Comparison of ENCODE assay signal across 17 cellular contexts in genomic region chrX:1386338-1387127, GRCh38. TPM values are rescaled to one million over a fixed set of nuclear protein-coding genes. Genes with fewer than 3 reads are reported as not detected.
DNase-seq lines count a peak whose midpoint lies in the region; ATAC-seq, FAIRE-seq and TF ChIP-seq lines count a peak whose summit lies in the region.
"Had no signal": no experiment of that assay in that cellular context is flagged by ENCODE, and none has a peak within 500 bp of the region (broad histone marks: within the 10 kb centered on the region; RNA-seq: fewer than 3 reads in every experiment).

No MANE protein-coding gene starts in this region.

- ATAC-seq in left ventricle myocardium superior: no peak
- ATAC-seq in heart right ventricle: no peak
- ATAC-seq in activated naive CD4-positive, alpha-beta T cell treated with anti-CD3 and anti-CD28 coated beads, Interleukin-2, amount 50 U/mL, for 72 hours: no peak
- ATAC-seq in HepG2: no peak
- ATAC-seq in HG03442 (IDR thresholded peaks at IDR 0.05; ENCODE audit: unreplicated experiment): no peak
- no peak for ATAC-seq in GM19463 (IDR thresholded peaks at IDR 0.05; ENCODE audit: unreplicated experiment)
- ATAC-seq: Panc1 had no signal

- H3K27me3 ChIP-seq in heart right ventricle (no peaks in the 10 kb centered on the region), HepG2 (ENCODE audit: control insufficient read depth in 1 of 2, insufficient read depth in 2 of 2, low read length in 2 of 2) (no peaks in the 10 kb centered on the region; a peak in 1 of 5 replicates)

- H3K9me3 Mint-ChIP-seq in activated naive CD4-positive, alpha-beta T cell treated with anti-CD3 and anti-CD28 coated beads, Interleukin-2, amount 50 U/mL, for 72 hours: no peaks in the 10 kb centered on the region

- H3K27ac Mint-ChIP-seq in activated naive CD4-positive, alpha-beta T cell treated with anti-CD3 and anti-CD28 coated beads, Interleukin-2, amount 50 U/mL, for 72 hours: peak overlapping the region; percentile 21 to 90

- no peak for TF ChIP-seq EP300 in HepG2 (IDR thresholded peaks at IDR 0.05; ENCODE audit: low read depth in 2 of 2, low read length in 2 of 2)
- TF ChIP-seq EP300 in HepG2 (CRISPR knock-in tag; IDR thresholded peaks at IDR 0.05; ENCODE audit: borderline replicate concordance): no peak

- peaks cover 33 to 54% of the 10 kb centered on the region in 2 donors for H3K36me3 Mint-ChIP-seq in activated naive CD4-positive, alpha-beta T cell treated with anti-CD3 and anti-CD28 coated beads, Interleukin-2, amount 50 U/mL, for 72 hours

- no peak overlapping the region for H3K4me2 ChIP-seq in HepG2 (ENCODE audit: low read depth, low read length)
- H3K4me2 ChIP-seq: smooth muscle cell had no signal

- CTCF ChIA-PET in HepG2 (lab: Yijun Ruan, JAX; ENCODE audit: low intra/inter-chr PET ratio, low total read pairs): no interaction called here

- peaks cover 35% of the 10 kb centered on the region for H3K79me2 ChIP-seq in HepG2 (ENCODE audit: insufficient read depth, low read length)

- H3K4me1 ChIP-seq in heart right ventricle: peaks cover 18 to 48% (median 33%) of the 10 kb centered on the region in 9 donors
- H3K4me1 ChIP-seq in HepG2 (ENCODE audit: insufficient read depth, low read length): peaks cover 46% of the 10 kb centered on the region

- BruUV-seq in HepG2 (replicated peaks; lab: Mats Ljungman, UMichigan): no TSS peak

- no peak overlapping the region for H3K4me3 ChIP-seq in heart right ventricle
- H3K4me3 ChIP-seq in HepG2 (replicated peaks in 1 of 3; ENCODE audit: insufficient read depth in 1 of 3, low read depth in 2 of 3, low read length in 3 of 3): no peak overlapping the region
- H3K4me3 ChIP-seq: smooth muscle cell had no signal

- in situ Hi-C loops in HepG2 (cut with HindIII; ENCODE audit: extremely low pct_ligation_motif_present, low pct_unique_long_range_greater_than_20kb): no loop called here

- no peak for TF ChIP-seq RAD21 in HepG2 (CRISPR knock-in tag; IDR thresholded peaks at IDR 0.05)

- peak; percentile 25 for DNase-seq in left ventricle myocardium superior
- no peak for DNase-seq in heart right ventricle
- DNase-seq in activated naive CD4-positive, alpha-beta T cell treated with anti-CD3 and anti-CD28 coated beads, Interleukin-2, amount 50 U/mL, for 72 hours (ENCODE audit: low spot score in 2 of 2): peak in 1 of 2 donors; percentile 45
- no peak for DNase-seq in HepG2 (ENCODE audit: low spot score)
- peak; percentile 30 for DNase-seq in ureter (ENCODE audit: low spot score)
- no peak for DNase-seq in NCI-H526 (lab: John Stamatoyannopoulos, UW)
- DNase-seq: DMS 273 treated with DMSO at 0.1 percent for 48 hours; effector CD8-positive, alpha-beta T cell; NCI-H1694 treated with DMSO at 0.1 percent for 48 hours; NCI-H510A; occipital lobe had no signal

- no peaks in the 10 kb centered on the region for H3K9me3 ChIP-seq in heart right ventricle
- H3K9me3 ChIP-seq in HepG2 (ENCODE audit: low read length): no peaks in the 10 kb centered on the region

- POLR2A ChIA-PET in HepG2 (lab: Yijun Ruan, JAX): no interaction called here

- H3K9ac ChIP-seq in HepG2 (ENCODE audit: insufficient read depth, low read depth, low read length): no peak overlapping the region

- no peak for TF ChIP-seq POLR2A in HepG2 (IDR thresholded peaks at IDR 0.05; ENCODE audit: insufficient read depth in 1 of 2, low read depth in 2 of 2, low read length in 2 of 2)

- 93% methylated on average over 41 of the region's 41 CpGs for WGBS in heart right ventricle, 2 donors
- 98% methylated on average over 39 of the region's 41 CpGs for WGBS in HepG2 (ENCODE audit: low lambda C conversion rate)

- H3K27ac ChIP-seq in heart right ventricle (no peak overlapping the region), HepG2 (ENCODE audit: extremely low read length, insufficient read depth, low read length) (no peak overlapping the region)

- TF ChIP-seq CTCF in heart right ventricle (IDR thresholded peaks at IDR 0.05): no peak
- no peak for TF ChIP-seq CTCF in HepG2 (CRISPR knock-in tag; IDR thresholded peaks at IDR 0.05)

- intact Hi-C loops in left ventricle myocardium superior (cut with micrococcal nuclease): no loop called here
- intact Hi-C loops in heart right ventricle (cut with DNase I): no loop called here
- intact Hi-C loops in HepG2 (cut with micrococcal nuclease; ENCODE audit: unreplicated experiment): no loop called here

- H2AFZ ChIP-seq in HepG2 (ENCODE audit: low read length): no peak overlapping the region

- peaks cover 5 to 93% (median 55%) of the 10 kb centered on the region in 9 donors for H3K36me3 ChIP-seq in heart right ventricle
- H3K36me3 ChIP-seq in HepG2 (replicated peaks in 1 of 2; ENCODE audit: control insufficient read depth in 1 of 2, insufficient read depth in 2 of 2, low read length in 2 of 2): peaks cover 33 to 64% of the 10 kb centered on the region in 2 experiments

- FAIRE-seq in HepG2 (lab: Jason Lieb, UNC): no peak
- FAIRE-seq: bronchial epithelial cell had no signal

- H4K20me1 ChIP-seq in HepG2 (ENCODE audit: insufficient read depth, low read length): peaks cover 70% of the 10 kb centered on the region

TF ChIP-seq in HepG2, 621 proteins besides CTCF, POLR2A, EP300 and RAD21 (continues in another document):
- no peak for TF ChIP-seq NKX3-1 (CRISPR knock-in tag; IDR thresholded peaks at IDR 0.05)
- 0 out of 2 replicates have a peak, but pooled peaks have one; percentile 11 for TF ChIP-seq RBFOX2 (IDR thresholded peaks at IDR 0.05; ENCODE audit: low read depth, low read length)
- no peak for TF ChIP-seq ZMYM2 (CRISPR knock-in tag; IDR thresholded peaks at IDR 0.05)
- no peak for TF ChIP-seq RXRB (CRISPR knock-in tag; IDR thresholded peaks at IDR 0.05; ENCODE audit: borderline replicate concordance)
- TF ChIP-seq SPEN (CRISPR knock-in tag; IDR thresholded peaks at IDR 0.05; ENCODE audit: low read depth): no peak

RNA-seq across cellular contexts. Expression of gene SLC25A6, which starts 5.4 kb away (rescaled TPM):
- total RNA-seq in left ventricle myocardium superior (172 TPM), heart right ventricle (100 to 1,000 TPM; 128 to 186 (median 141) TPM), HepG2 (2016; rRNA removed; fragmentation: Illumina TruSeq; extraction: Trizol) (138 and 149 TPM in 2 replicates), ureter (391 TPM)
- polyA plus RNA-seq in heart right ventricle (100 to 1,000 TPM in 1 of 2 donors, 10 to 100 TPM in 1; 74.8 to 272 TPM), HepG2 (2011; rRNA removed) (581 and 646 TPM in 2 replicates)
- 100 to 1,000 TPM; 382 to 645 TPM for total RNA-seq in activated naive CD4-positive, alpha-beta T cell treated with anti-CD3 and anti-CD28 coated beads, Interleukin-2, amount 50 U/mL, for 72 hours
- 172 and 192 TPM in 2 replicates for total RNA-seq in HepG2 (2016; cell fraction: cytosol; rRNA removed; fragmentation: Illumina TruSeq; extraction: Trizol; ENCODE audit: low read depth)
- 133 and 147 TPM in 2 replicates for total RNA-seq in HepG2 (2016; cell fraction: insoluble cytoplasmic fraction; rRNA removed; fragmentation: Illumina TruSeq; extraction: Trizol)
- 398 and 417 TPM in 2 replicates for total RNA-seq in HepG2 (2016; cell fraction: membrane; rRNA removed; fragmentation: Illumina TruSeq; extraction: Trizol)
- total RNA-seq in HepG2 (2016; cell fraction: nucleus; rRNA removed; fragmentation: Illumina TruSeq; extraction: Trizol): 70.1 and 77.0 TPM in 2 replicates
- 843 and 1,123 TPM in 2 replicates for polyA plus RNA-seq in HepG2 (2011; cell fraction: cytosol; rRNA removed)
- polyA plus RNA-seq in HepG2 (2011; cell fraction: nucleus; rRNA removed): 370 and 374 TPM in 2 replicates
- 420 and 577 TPM in 2 replicates for polyA plus RNA-seq in HepG2 (2012)
- polyA plus RNA-seq in HepG2 (2016; cell fraction: cytosol; fragmentation: Illumina TruSeq; extraction: Trizol; ENCODE audit: low read depth): 585 and 646 TPM in 2 replicates
- polyA plus RNA-seq in HepG2 (2016; cell fraction: insoluble cytoplasmic fraction; fragmentation: Illumina TruSeq; extraction: Trizol; ENCODE audit: low read depth): 347 and 418 TPM in 2 replicates
- 997 and 1,138 TPM in 2 replicates for polyA plus RNA-seq in HepG2 (2016; cell fraction: membrane; fragmentation: Illumina TruSeq; extraction: Trizol; ENCODE audit: low read depth)
- 257 and 286 TPM in 2 replicates for polyA plus RNA-seq in HepG2 (2016; cell fraction: nucleus; fragmentation: Illumina TruSeq; extraction: Trizol; ENCODE audit: insufficient read depth, low read depth)
- polyA minus RNA-seq in HepG2 (2011; rRNA and poly(A)+ RNA removed; ENCODE audit: low replicate concordance): 353 and 783 TPM in 2 replicates
- 413 and 414 TPM in 2 replicates for polyA minus RNA-seq in HepG2 (2011; cell fraction: cytosol; rRNA and poly(A)+ RNA removed)
- polyA minus RNA-seq in HepG2 (2011; cell fraction: nucleus; rRNA and poly(A)+ RNA removed): 151 and 162 TPM in 2 replicates

RNA-seq across cellular contexts. Expression of gene IL3RA, which starts 49.9 kb away (rescaled TPM):
- total RNA-seq in left ventricle myocardium superior: 6.2 TPM
- 10 to 100 TPM in 1 of 10 donors, 1 to 10 TPM in 9; 4.5 to 11.4 (median 5.0) TPM for total RNA-seq in heart right ventricle
- 10 to 100 TPM; 15.2 to 20.8 TPM for polyA plus RNA-seq in heart right ventricle
- under 1 TPM; 0.41 to 0.73 TPM for total RNA-seq in activated naive CD4-positive, alpha-beta T cell treated with anti-CD3 and anti-CD28 coated beads, Interleukin-2, amount 50 U/mL, for 72 hours
- total RNA-seq in HepG2 (2016; rRNA removed; fragmentation: Illumina TruSeq; extraction: Trizol): not detected in 2 replicates
- not detected in 2 replicates for total RNA-seq in HepG2 (2016; cell fraction: cytosol; rRNA removed; fragmentation: Illumina TruSeq; extraction: Trizol; ENCODE audit: low read depth)
- not detected in 2 replicates for total RNA-seq in HepG2 (2016; cell fraction: insoluble cytoplasmic fraction; rRNA removed; fragmentation: Illumina TruSeq; extraction: Trizol)
- not detected in 2 replicates for total RNA-seq in HepG2 (2016; cell fraction: membrane; rRNA removed; fragmentation: Illumina TruSeq; extraction: Trizol)
- not detected in 2 replicates for total RNA-seq in HepG2 (2016; cell fraction: nucleus; rRNA removed; fragmentation: Illumina TruSeq; extraction: Trizol)
- polyA plus RNA-seq in HepG2 (2011; rRNA removed): not detected in 2 replicates
- not detected in 2 replicates for polyA plus RNA-seq in HepG2 (2011; cell fraction: cytosol; rRNA removed)
- not detected in 2 replicates for polyA plus RNA-seq in HepG2 (2011; cell fraction: nucleus; rRNA removed)
- polyA plus RNA-seq in HepG2 (2012): 0.11 and 0.40 TPM in 2 replicates
- not detected in 2 replicates for polyA plus RNA-seq in HepG2 (2016; cell fraction: cytosol; fragmentation: Illumina TruSeq; extraction: Trizol; ENCODE audit: low read depth)
- polyA plus RNA-seq in HepG2 (2016; cell fraction: insoluble cytoplasmic fraction; fragmentation: Illumina TruSeq; extraction: Trizol; ENCODE audit: low read depth): not detected in 2 replicates
- not detected in 2 replicates for polyA plus RNA-seq in HepG2 (2016; cell fraction: membrane; fragmentation: Illumina TruSeq; extraction: Trizol; ENCODE audit: low read depth)
- polyA plus RNA-seq in HepG2 (2016; cell fraction: nucleus; fragmentation: Illumina TruSeq; extraction: Trizol; ENCODE audit: insufficient read depth, low read depth): not detected in 2 replicates
- 0.52 TPM in 1 of 2 replicates, not detected in the other for polyA minus RNA-seq in HepG2 (2011; rRNA and poly(A)+ RNA removed; ENCODE audit: low replicate concordance)
- polyA minus RNA-seq in HepG2 (2011; cell fraction: cytosol; rRNA and poly(A)+ RNA removed): not detected in 2 replicates
- polyA minus RNA-seq in HepG2 (2011; cell fraction: nucleus; rRNA and poly(A)+ RNA removed): not detected in 2 replicates
- total RNA-seq in ureter: 7.4 TPM
- total RNA-seq: bronchial epithelial cell, fibroblast of villous mesenchyme, smooth muscle cell had no signal

Comparison
In these comparisons a context has a peak if more than half of its experiments do, and no peak if none do; other contexts are left out.
1. DNase-seq: peak in left ventricle myocardium superior (single experiment) and ureter (single experiment); none in heart right ventricle (0 of 2), HepG2 (single experiment) and NCI-H526 (0 of 2).